ENCODE assay signal across 16 cellular contexts in the genomic region with DNA sequence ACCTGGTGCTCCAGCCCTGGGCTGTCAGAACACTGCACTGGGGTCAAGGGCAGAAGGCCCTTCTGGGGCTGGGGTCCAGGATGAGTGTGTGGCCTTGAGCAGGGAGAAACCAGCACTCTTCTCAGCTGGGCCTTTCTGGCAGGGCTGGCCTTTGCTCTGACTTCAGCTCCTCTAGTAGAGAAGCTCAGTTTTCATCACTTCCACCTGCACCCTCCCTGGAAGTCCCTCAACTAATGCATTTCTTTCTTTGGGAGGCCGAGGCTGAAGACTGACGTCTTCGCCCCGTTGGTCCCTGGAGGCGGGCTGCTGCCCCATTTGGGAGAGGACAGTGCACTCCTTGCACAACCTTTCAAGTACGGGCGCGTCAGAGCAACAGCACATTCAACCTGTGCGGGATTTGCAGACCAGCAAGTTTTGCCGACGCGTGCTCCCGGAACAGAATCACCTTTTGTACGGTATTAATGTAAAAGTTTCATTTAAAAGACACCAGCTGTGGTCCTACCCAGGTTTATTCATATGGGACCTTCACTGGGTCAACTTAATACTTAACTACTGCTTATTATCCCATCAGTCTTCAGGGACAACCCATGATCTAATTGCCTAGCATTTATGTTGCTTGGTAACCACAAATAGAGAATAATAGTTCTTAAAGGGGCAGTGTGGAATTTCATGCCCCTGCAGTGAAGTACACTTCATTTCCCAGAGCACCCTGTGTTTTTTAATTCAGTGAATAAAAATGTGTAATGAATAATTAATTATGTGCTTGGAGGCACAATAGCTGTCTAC.
A peak's percentile ranks its signal among the peaks of the same experiment; 100 is the strongest.
DNase-seq lines count a peak whose midpoint lies in the region; ATAC-seq, FAIRE-seq and TF ChIP-seq lines count a peak whose summit lies in the region.
"Had no signal": no experiment of that assay in that cellular context is flagged by ENCODE, and none has a peak within 500 bp of the region (broad histone marks: within the 10 kb centered on the region; RNA-seq: fewer than 3 reads in every experiment).

No MANE protein-coding gene starts in this region.

- TF ChIP-seq EP300 in H1 (IDR thresholded peaks at IDR 0.05; ENCODE audit: borderline replicate concordance in 1 of 2, low read depth in 2 of 2, low read length in 2 of 2), result no peak

- H3K18ac ChIP-seq in H1 (ENCODE audit: extremely low read depth, low read length), result no peak overlapping the region

- H2AFZ ChIP-seq in H1 (ENCODE audit: low read length), result no peak overlapping the region

- WGBS in H1 (ENCODE audit: extremely low coverage in 1 of 2, insufficient coverage in 1 of 2, insufficient read length in 1 of 2, insufficient replicate concordance in 2 of 2, low coverage in 1 of 2, low lambda C conversion rate in 2 of 2, missing lambda C conversion rate in 1 of 2), 2 experiments, result 93% methylated on average over 14 of the region's 14 CpGs; no CpG with 5 or more reads in 1 of the 2 experiments

- no peak overlapping the region for H3K27ac ChIP-seq in H1 (ENCODE audit: low read depth, low read length)
- H3K27ac ChIP-seq: KMS-11, uterus had no signal

- no peak overlapping the region; the same call in 1 of the 2 replicates for H4K8ac ChIP-seq in H1 (ENCODE audit: extremely low read depth, insufficient read depth, low read length)

- H2BK5ac ChIP-seq in H1 (ENCODE audit: low read depth, low read length), result no peak overlapping the region; the same call in 1 of the 2 replicates

- H3K9me3 ChIP-seq in H1 (ENCODE audit: insufficient read depth in 2 of 2, low read depth in 1 of 2, low read length in 1 of 2) (peaks cover 5 to 6% of the 10 kb centered on the region in 2 experiments), mucosa of stomach (ENCODE audit: control insufficient read depth, low read length) (no peaks in the 10 kb centered on the region), MG63 (no peaks in the 10 kb centered on the region)
- H3K9me3 ChIP-seq: uterus had no signal

- peak; percentile 8 for DNase-seq in DMS 273 treated with DMSO at 0.1 percent for 48 hours (lab: John Stamatoyannopoulos, UW)
- peak; percentile 1 to 51 for DNase-seq in NCI-H2081 (lab: John Stamatoyannopoulos, UW)
- DNase-seq in H1 (ENCODE audit: low read depth in 1 of 2, low spot score in 2 of 2), result peak in 1 of 2 experiments; percentile 42
- no peak for DNase-seq in stimulated activated CD4-positive, alpha-beta T cell treated with anti-CD3 and anti-CD28 coated beads, Interleukin-2, amount 100 ng/mL, for 48 hours
- DNase-seq in SIG-M5 (lab: John Stamatoyannopoulos, UW), result no peak
- DNase-seq in MG63, result no peak
- DNase-seq: activated naive CD8-positive, alpha-beta T cell treated with anti-CD3 and anti-CD28 coated beads, Interleukin-2, amount 50 U/mL, for 24 hours; activated T-cell treated with anti-CD3 and anti-CD28 coated beads, Interleukin-2, amount 50 U/mL, for 48 hours; DMS53; stimulated activated naive CD4-positive, alpha-beta T cell; uterus had no signal

- CTCF ChIA-PET in H1 (lab: Charles Lee; ENCODE audit: partially characterized antibody), result interaction anchor here (0.7 to 8.0 kb wide), 7 partner anchors 13 to 79 kb away, joined by 3 to 72 read pairs (median 3); no protein-coding TSS in a partner anchor

- H2AK5ac ChIP-seq in H1 (ENCODE audit: low read depth, low read length), result no peak overlapping the region

- H3K36me3 ChIP-seq in H1 (ENCODE audit: control insufficient read depth in 2 of 4, insufficient read depth in 4 of 4, low read length in 3 of 4) (no peaks in the 10 kb centered on the region), mucosa of stomach (ENCODE audit: control insufficient read depth, insufficient read depth, low read length) (no peaks in the 10 kb centered on the region), MG63 (no peaks in the 10 kb centered on the region)
- H3K36me3 ChIP-seq: uterus had no signal

- H4K20me1 ChIP-seq in H1 (replicated peaks in 1 of 2; ENCODE audit: control insufficient read depth in 1 of 2, insufficient read depth in 2 of 2, low read length in 2 of 2), result no peaks in the 10 kb centered on the region

- no peak overlapping the region for H3K14ac ChIP-seq in H1 (ENCODE audit: insufficient read length)

- H3K23me2 ChIP-seq in H1 (ENCODE audit: low read depth, low read length), result no peaks in the 10 kb centered on the region

- no peaks in the 10 kb centered on the region for H3K79me1 ChIP-seq in H1 (ENCODE audit: low read depth, low read length)

- H2BK120ac ChIP-seq in H1 (replicated peaks; ENCODE audit: low read depth, low read length), result no peak overlapping the region

- H3K27me3 ChIP-seq in H1 (replicated peaks in 1 of 4; ENCODE audit: control insufficient read depth in 3 of 4, extremely low read depth in 1 of 4, insufficient read depth in 3 of 4, low read length in 3 of 4) (no peaks in the 10 kb centered on the region), mucosa of stomach (ENCODE audit: control insufficient read depth, insufficient read depth, low read length) (peaks cover 9% of the 10 kb centered on the region), MG63 (no peaks in the 10 kb centered on the region)
- H3K27me3 ChIP-seq: uterus had no signal

- POLR2A ChIA-PET in H1 (lab: Charles Lee; ENCODE audit: partially characterized antibody), result no interaction called here

- no peak overlapping the region for H4K5ac ChIP-seq in H1 (ENCODE audit: insufficient read length, low read depth, low read length)

- no peak for TF ChIP-seq RAD21 in H1 (IDR thresholded peaks at IDR 0.05 in 1 of 2, conservative IDR thresholded peaks at IDR 0.05 in 1 of 2; ENCODE audit: low read depth in 2 of 2, low read length in 2 of 2)

- H2BK12ac ChIP-seq in H1 (ENCODE audit: low read depth, low read length), result peak overlapping the region; percentile 33; the same call in 1 of the 2 replicates

- H2BK15ac ChIP-seq in H1 (ENCODE audit: low read length), result no peak overlapping the region

- no peaks in the 10 kb centered on the region for H3K79me2 ChIP-seq in H1 (ENCODE audit: control insufficient read depth in 1 of 2, insufficient read depth in 2 of 2, low read length in 2 of 2)

- H3K23ac ChIP-seq in H1 (ENCODE audit: insufficient read length), result no peak overlapping the region

- H4K91ac ChIP-seq in H1 (replicated peaks; ENCODE audit: insufficient read length, low read length), result no peak overlapping the region

- no peak for FAIRE-seq in H1 (lab: Jason Lieb, UNC)
- FAIRE-seq: endometrium, TTC549 had no signal

- no peak overlapping the region for H3K4ac ChIP-seq in H1 (replicated peaks; ENCODE audit: insufficient read length, low read depth, low read length)

- H3K4me1 ChIP-seq in H1 (replicated peaks in 1 of 4; ENCODE audit: control insufficient read depth in 3 of 4, insufficient read depth in 4 of 4, low read length in 3 of 4) (peaks cover 0 to 11% (median 6%) of the 10 kb centered on the region in 4 experiments; a peak in 4 of 7 replicates), mucosa of stomach (ENCODE audit: control insufficient read depth, insufficient read depth, low read length) (peaks cover 18% of the 10 kb centered on the region)
- H3K4me1 ChIP-seq: uterus had no signal

- no peak overlapping the region for H3K56ac ChIP-seq in H1 (replicated peaks; ENCODE audit: insufficient read length, low read depth, low read length)

- ATAC-seq in HG03280 (IDR thresholded peaks at IDR 0.05; ENCODE audit: unreplicated experiment), result no peak
- ATAC-seq: activated naive CD8-positive, alpha-beta T cell treated with anti-CD3 and anti-CD28 coated beads, Interleukin-2, amount 50 U/mL, for 24 hours had no signal

- H3K4me3 ChIP-seq in H1 (ENCODE audit: extremely low read depth in 1 of 4, insufficient read depth in 2 of 4, low read depth in 3 of 4, low read length in 4 of 4) (no peak overlapping the region), mucosa of stomach (ENCODE audit: low read length) (peak overlapping the region; percentile 7), MG63 (no peak overlapping the region)
- H3K4me3 ChIP-seq: uterus had no signal

- H2BK20ac ChIP-seq in H1 (ENCODE audit: low read length), result peak overlapping the region; percentile 9; the same call in 1 of the 2 replicates

- H3K4me2 ChIP-seq in H1 (ENCODE audit: insufficient read depth in 1 of 2, low read depth in 2 of 2, low read length in 2 of 2), result no peak overlapping the region
- H3K4me2 ChIP-seq: KMS-11 had no signal

- H3K9ac ChIP-seq in H1 (replicated peaks in 1 of 4; ENCODE audit: extremely low read depth in 1 of 4, low read depth in 3 of 4, low read length in 3 of 4), result no peak overlapping the region
- no peak overlapping the region for H3K9ac ChIP-seq in mucosa of stomach (ENCODE audit: low read length)
- H3K9ac ChIP-seq: KMS-11 had no signal

- no peak for TF ChIP-seq CTCF in H1 (IDR thresholded peaks at IDR 0.05; ENCODE audit: control extremely low read depth in 1 of 3, insufficient read depth in 1 of 3, low read depth in 1 of 3, low read length in 3 of 3)

- no peak for TF ChIP-seq POLR2A in H1 (IDR thresholded peaks at IDR 0.05; ENCODE audit: control extremely low read depth in 1 of 2, low read depth in 2 of 2, low read length in 2 of 2)

TF ChIP-seq in H1, 55 proteins besides CTCF, POLR2A, EP300 and RAD21:
- TF ChIP-seq CTBP2 (IDR thresholded peaks at IDR 0.05; ENCODE audit: borderline replicate concordance, insufficient read depth, insufficient read length, low read length), result no peak
- TF ChIP-seq SIN3A (conservative IDR thresholded peaks at IDR 0.05 in 1 of 2, IDR thresholded peaks at IDR 0.05 in 1 of 2; ENCODE audit: low read depth in 1 of 2, low read length in 2 of 2), result no peak
- TF ChIP-seq BRCA1 (IDR thresholded peaks at IDR 0.05; ENCODE audit: low read depth, low read length), result no peak
- no peak for TF ChIP-seq E2F6 (IDR thresholded peaks at IDR 0.05)
- TF ChIP-seq YY1 (IDR thresholded peaks at IDR 0.05; ENCODE audit: low read depth, low read length), result no peak
- TF ChIP-seq KDM1A (IDR thresholded peaks at IDR 0.05; ENCODE audit: borderline replicate concordance, low read length), result no peak
- TF ChIP-seq SP4 (IDR thresholded peaks at IDR 0.05; ENCODE audit: low read length), result no peak
- TF ChIP-seq KDM5A (IDR thresholded peaks at IDR 0.05; ENCODE audit: low read length), result no peak
- TF ChIP-seq MAFK (IDR thresholded peaks at IDR 0.05; ENCODE audit: low read depth, low read length), result no peak
- no peak for TF ChIP-seq EZH2 (IDR thresholded peaks at IDR 0.05; ENCODE audit: low read depth, low read length, severe bottlenecking)
- no peak for TF ChIP-seq CBX8 (IDR thresholded peaks at IDR 0.05; ENCODE audit: borderline replicate concordance, low read depth, low read length)
- no peak for TF ChIP-seq GTF2F1 (IDR thresholded peaks at IDR 0.05; ENCODE audit: borderline replicate concordance, low read depth, low read length)
- no peak for TF ChIP-seq POU5F1 (IDR thresholded peaks at IDR 0.05; ENCODE audit: low read depth, low read length)

Comparison
In these comparisons a context has a peak if more than half of its experiments do, and no peak if none do; other contexts are left out.
1. DNase-seq: peak in DMS 273 treated with DMSO at 0.1 percent for 48 hours (single experiment) and NCI-H2081 (2 of 2); none in stimulated activated CD4-positive, alpha-beta T cell treated with anti-CD3 and anti-CD28 coated beads, Interleukin-2, amount 100 ng/mL, for 48 hours (0 of 2), SIG-M5 (single experiment) and MG63 (single experiment).